8 cellular contexts compared by ENCODE assay signal in the genomic region with DNA sequence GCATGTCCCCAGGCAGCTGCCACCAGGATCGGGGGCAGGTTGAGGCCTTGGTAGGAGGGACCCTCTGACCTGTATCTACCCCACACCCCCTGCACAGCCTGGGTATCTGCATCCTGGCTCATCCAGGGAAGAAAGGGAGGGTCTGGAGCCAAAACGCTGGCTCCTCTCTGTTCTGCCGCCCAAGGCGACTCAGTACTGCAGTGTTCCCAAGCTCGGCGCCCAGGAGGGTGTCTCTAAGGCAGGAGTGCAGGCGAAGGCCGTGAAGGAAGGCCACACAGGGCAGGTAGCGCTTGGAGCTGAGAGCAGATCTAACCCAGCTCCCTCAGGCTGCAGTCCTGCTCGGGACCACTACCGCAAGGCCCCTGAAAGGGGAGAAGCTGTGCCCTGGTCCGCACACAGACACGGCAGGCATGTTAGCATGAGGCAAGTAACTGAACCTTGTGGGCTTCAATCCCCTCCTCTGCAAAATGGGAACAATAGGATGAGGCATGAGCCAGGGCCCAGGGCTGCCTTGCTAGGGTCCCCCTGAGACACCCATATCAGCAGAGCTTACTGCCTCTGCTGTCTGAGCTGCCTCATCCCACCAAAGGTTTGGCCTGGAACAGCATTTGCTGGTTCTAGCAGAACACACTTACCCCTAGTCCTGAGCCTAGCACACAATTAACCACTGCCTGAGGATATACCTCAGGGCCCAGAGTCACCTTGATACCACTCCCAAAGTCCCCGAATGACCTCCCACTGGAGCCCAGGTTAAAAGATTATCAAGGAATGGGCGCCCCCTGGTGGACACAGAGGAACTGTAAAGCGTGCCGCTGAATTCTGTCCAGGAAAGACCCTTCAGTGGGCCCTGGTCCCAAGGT. TPM values are rescaled to one million over a fixed set of nuclear protein-coding genes. Genes with fewer than 3 reads are reported as not detected.
DNase-seq lines count a peak whose midpoint lies in the region; ATAC-seq, FAIRE-seq and TF ChIP-seq lines count a peak whose summit lies in the region.

No MANE protein-coding gene starts in this region.

- peak overlapping the region; percentile 69 for H3K27ac Mint-ChIP-seq in activated T-helper 17 cell treated with anti-CD3 and anti-CD28 coated beads, Interleukin-2, amount 50 U/mL, for 72 hours

- intact Hi-C loops in pancreas (cut with DNase I): loop anchor here in 2 of 3 donors (2.0 kb wide), 2 partner anchors 36 to 38 kb away; no protein-coding TSS in a partner anchor

- peaks cover 41% of the 10 kb centered on the region; the same call in 1 of the 2 replicates for H3K4me1 ChIP-seq in HUES6 (ENCODE audit: control insufficient read depth, insufficient read depth, low read length)
- H3K4me1 ChIP-seq in pancreas: peaks cover 0 to 14% (median 10%) of the 10 kb centered on the region in 3 donors
- H3K4me1 ChIP-seq in upper lobe of left lung: peaks cover 23 to 49% (median 30%) of the 10 kb centered on the region in 4 donors

- peaks cover 38% of the 10 kb centered on the region for H3K36me3 ChIP-seq in HUES6 (ENCODE audit: control insufficient read depth, insufficient read depth, low read length)
- H3K36me3 ChIP-seq in pancreas: peaks cover 6 to 17% (median 10%) of the 10 kb centered on the region in 3 donors
- peaks cover 5 to 22% (median 11%) of the 10 kb centered on the region in 4 donors for H3K36me3 ChIP-seq in upper lobe of left lung

- H3K9me3 ChIP-seq in HUES6 (ENCODE audit: control insufficient read depth, insufficient read depth, low read depth, low read length) (no peaks in the 10 kb centered on the region), pancreas (no peaks in the 10 kb centered on the region), upper lobe of left lung (no peaks in the 10 kb centered on the region)

- H3K27ac ChIP-seq in HUES6 (ENCODE audit: low read depth, low read length) (0 out of 2 replicates have a peak overlapping the region, but pooled peaks have one; percentile 1), pancreas (peak overlapping the region in 1 of 4 donors; percentile 47), upper lobe of left lung (peak overlapping the region; percentile 6 to 79 (median 57))

- H3K27me3 Mint-ChIP-seq in activated T-helper 17 cell treated with anti-CD3 and anti-CD28 coated beads, Interleukin-2, amount 50 U/mL, for 72 hours: no peaks in the 10 kb centered on the region

- H3K36me3 Mint-ChIP-seq in activated T-helper 17 cell treated with anti-CD3 and anti-CD28 coated beads, Interleukin-2, amount 50 U/mL, for 72 hours (ENCODE audit: low read depth): peaks cover 42% of the 10 kb centered on the region

- no peak overlapping the region for H3K4me3 Mint-ChIP-seq in activated T-helper 17 cell treated with anti-CD3 and anti-CD28 coated beads, Interleukin-2, amount 50 U/mL, for 72 hours

- H3K27me3 ChIP-seq in HUES6 (ENCODE audit: control insufficient read depth, insufficient read depth, low read length): no peaks in the 10 kb centered on the region
- no peaks in the 10 kb centered on the region for H3K27me3 ChIP-seq in pancreas
- H3K27me3 ChIP-seq in upper lobe of left lung: no peaks in the 10 kb centered on the region

- peak; percentile 31 for ATAC-seq in activated T-helper 17 cell treated with anti-CD3 and anti-CD28 coated beads, Interleukin-2, amount 50 U/mL, for 72 hours (replicated peaks)
- ATAC-seq in pancreas (peak; percentile 17 to 35 (median 34)), upper lobe of left lung (ENCODE audit: low FRiP score in 2 of 2) (peak in 1 of 2 donors; percentile 34)

- no peak for TF ChIP-seq EP300 in upper lobe of left lung (IDR thresholded peaks at IDR 0.05)

- no peaks in the 10 kb centered on the region for H3K9me3 Mint-ChIP-seq in activated T-helper 17 cell treated with anti-CD3 and anti-CD28 coated beads, Interleukin-2, amount 50 U/mL, for 72 hours

- TF ChIP-seq CTCF in pancreas (IDR thresholded peaks at IDR 0.05): peak; percentile 84 to 87 (median 84)
- TF ChIP-seq CTCF in upper lobe of left lung (IDR thresholded peaks at IDR 0.05): peak; percentile 81 to 91 (median 86)

- TF ChIP-seq POLR2A in upper lobe of left lung (IDR thresholded peaks at IDR 0.05): no peak

- H3K4me3 ChIP-seq in HUES6 (ENCODE audit: low read depth, low read length) (no peak overlapping the region), pancreas (no peak overlapping the region), upper lobe of left lung (no peak overlapping the region)

- peak overlapping the region; percentile 2 for H3K9ac ChIP-seq in HUES6 (ENCODE audit: low read length)

- 60 to 62% methylated on average over 17 of the region's 17 CpGs for WGBS in pancreas, 2 donors
- WGBS in upper lobe of left lung, 2 donors: 47 to 67% methylated on average over 7 to 17 of the region's 17 CpGs

- peak; percentile 71 for DNase-seq in DMS 273 treated with DMSO at 0.1 percent for 48 hours (lab: John Stamatoyannopoulos, UW)
- DNase-seq in RKO (ENCODE audit: low spot score): peak; percentile 62
- DNase-seq in frontal cortex (ENCODE audit: low spot score in 2 of 2): peak; percentile 58 to 66
- peak; percentile 49 to 91 (median 80) for DNase-seq in pancreas
- peak in 1 of 2 donors; percentile 68 for DNase-seq in upper lobe of left lung
- no peak for DNase-seq in middle frontal gyrus (ENCODE audit: extremely low spot score, low spot score)

- peaks cover 27% of the 10 kb centered on the region for H3K4me1 Mint-ChIP-seq in activated T-helper 17 cell treated with anti-CD3 and anti-CD28 coated beads, Interleukin-2, amount 50 U/mL, for 72 hours

- no peak for FAIRE-seq in frontal cortex (lab: Jason Lieb, UNC)
- FAIRE-seq in pancreas (lab: Jason Lieb, UNC): no peak

RNA-seq across cellular contexts. Expression of a gene that starts 6.5 kb away (rescaled TPM):
- total RNA-seq in activated T-helper 17 cell treated with anti-CD3 and anti-CD28 coated beads, Interleukin-2, amount 50 U/mL, for 72 hours: 1,000 to 10,000 TPM; 1,439 to 1,845 TPM
- total RNA-seq in frontal cortex (958 TPM), pancreas (100 to 1,000 TPM; 319 to 600 (median 503) TPM), upper lobe of left lung (100 to 1,000 TPM; 344 to 896 (median 663) TPM)
- 100 to 1,000 TPM; 627 to 751 TPM for polyA plus RNA-seq in pancreas
